Comparison of ENCODE assay signal across 12 cellular contexts in genomic region chr9:21294325-21294724, GRCh38. TPM values are rescaled to one million over a fixed set of nuclear protein-coding genes. Genes with fewer than 3 reads are reported as not detected.
DNase-seq lines count a peak whose midpoint lies in the region; ATAC-seq, FAIRE-seq and TF ChIP-seq lines count a peak whose summit lies in the region.
"Had no signal": no experiment of that assay in that cellular context is flagged by ENCODE, and none has a peak within 500 bp of the region (broad histone marks: within the 10 kb centered on the region; RNA-seq: fewer than 3 reads in every experiment).

No MANE protein-coding gene starts in this region.

- TF ChIP-seq EP300 in HepG2 (IDR thresholded peaks at IDR 0.05; ENCODE audit: low read depth in 2 of 2, low read length in 2 of 2): no peak
- TF ChIP-seq EP300 in HepG2 (CRISPR knock-in tag; IDR thresholded peaks at IDR 0.05; ENCODE audit: borderline replicate concordance): no peak

- DNase-seq in RCC 7860 (ENCODE audit: low spot score) (peak; percentile 36), HepG2 (ENCODE audit: low spot score) (peak; percentile 6), GM10248 (ENCODE audit: extremely low spot score) (no peak), heart left ventricle (no peak), NCI-H2029 treated with DMSO at 0.1 percent for 48 hours (lab: John Stamatoyannopoulos, UW) (no peak)
- DNase-seq: hypothalamus, SK-N-SH had no signal

- H3K4me3 ChIP-seq in HepG2 (replicated peaks in 1 of 3; ENCODE audit: insufficient read depth in 1 of 3, low read depth in 2 of 3, low read length in 3 of 3) (no peak overlapping the region), heart left ventricle (no peak overlapping the region)

- BruUV-seq in HepG2 (replicated peaks; lab: Mats Ljungman, UMichigan): no TSS peak

- FAIRE-seq in RCC 7860 (lab: Jason Lieb, UNC) (peak; percentile 38), HepG2 (lab: Jason Lieb, UNC) (no peak)

- H3K9ac ChIP-seq in HepG2 (ENCODE audit: insufficient read depth, low read depth, low read length): no peak overlapping the region
- H3K9ac ChIP-seq: SK-N-SH had no signal

- H3K4me1 ChIP-seq in HepG2 (ENCODE audit: insufficient read depth, low read length): no peaks in the 10 kb centered on the region
- H3K4me1 ChIP-seq in heart left ventricle: peaks cover 0 to 8% (median 0%) of the 10 kb centered on the region in 12 donors

- H3K27ac ChIP-seq in HepG2 (ENCODE audit: extremely low read length, insufficient read depth, low read length): no peak overlapping the region
- H3K27ac ChIP-seq in heart left ventricle: no peak overlapping the region

- CTCF ChIA-PET in HepG2 (lab: Yijun Ruan, JAX; ENCODE audit: low intra/inter-chr PET ratio, low total read pairs): no interaction called here
- CTCF ChIA-PET in GM10248 (lab: Yijun Ruan, JAX): interaction anchor here (0.8 to 1.3 kb wide), 3 partner anchors 13 to 32 kb away, joined by 3 read pairs; no protein-coding TSS in a partner anchor

- no peaks in the 10 kb centered on the region for H3K27me3 ChIP-seq in HepG2 (ENCODE audit: control insufficient read depth in 1 of 2, insufficient read depth in 2 of 2, low read length in 2 of 2)
- H3K27me3 ChIP-seq in heart left ventricle: peaks cover 0 to 8% (median 0%) of the 10 kb centered on the region in 9 donors

- no peak overlapping the region for H2AFZ ChIP-seq in HepG2 (ENCODE audit: low read length)

- in situ Hi-C loops in HepG2 (cut with HindIII; ENCODE audit: extremely low pct_ligation_motif_present, low pct_unique_long_range_greater_than_20kb): no loop called here

- POLR2A ChIA-PET in HepG2 (lab: Yijun Ruan, JAX) (no interaction called here), GM10248 (lab: Yijun Ruan, JAX) (no interaction called here)

- ATAC-seq in GM18867 (IDR thresholded peaks at IDR 0.05; ENCODE audit: unreplicated experiment) (peak; percentile 40), HG02798 (IDR thresholded peaks at IDR 0.05; ENCODE audit: poor library complexity, unreplicated experiment) (peak; percentile 65), HepG2 (no peak; the same call in 2 of the 3 replicates), heart left ventricle (no peak), GM19455 (IDR thresholded peaks at IDR 0.05; ENCODE audit: unreplicated experiment) (no peak)

- H3K36me3 ChIP-seq in HepG2 (replicated peaks in 1 of 2; ENCODE audit: control insufficient read depth in 1 of 2, insufficient read depth in 2 of 2, low read length in 2 of 2) (no peaks in the 10 kb centered on the region), heart left ventricle (no peaks in the 10 kb centered on the region)

- WGBS in HepG2 (ENCODE audit: low lambda C conversion rate): 0% methylated on average over 1 of the region's 1 CpG
- WGBS in heart left ventricle, 4 donors: 78 to 82% (median 81%) methylated on average over 1 of the region's 1 CpG

- TF ChIP-seq RAD21 in HepG2 (CRISPR knock-in tag; IDR thresholded peaks at IDR 0.05): no peak

- no peaks in the 10 kb centered on the region for H4K20me1 ChIP-seq in HepG2 (ENCODE audit: insufficient read depth, low read length)

- H3K79me2 ChIP-seq in HepG2 (ENCODE audit: insufficient read depth, low read length): no peaks in the 10 kb centered on the region

- TF ChIP-seq CTCF in HepG2 (CRISPR knock-in tag; IDR thresholded peaks at IDR 0.05): no peak
- TF ChIP-seq CTCF in GM10248 (IDR thresholded peaks at IDR 0.05; ENCODE audit: control extremely low read depth, extremely low read depth, low read depth, missing control alignments): no peak
- TF ChIP-seq CTCF in heart left ventricle (IDR thresholded peaks at IDR 0.05): no peak

- no peak overlapping the region for H3K4me2 ChIP-seq in HepG2 (ENCODE audit: low read depth, low read length)
- H3K4me2 ChIP-seq: SK-N-SH had no signal

- no peak for TF ChIP-seq POLR2A in HepG2 (IDR thresholded peaks at IDR 0.05; ENCODE audit: insufficient read depth in 1 of 2, low read depth in 2 of 2, low read length in 2 of 2)
- no peak for TF ChIP-seq POLR2A in heart left ventricle (IDR thresholded peaks at IDR 0.05)

- no peaks in the 10 kb centered on the region for H3K9me3 ChIP-seq in HepG2 (ENCODE audit: low read length)
- no peaks in the 10 kb centered on the region for H3K9me3 ChIP-seq in heart left ventricle
- H3K9me3 ChIP-seq: SK-N-SH had no signal

- intact Hi-C loops in HepG2 (cut with micrococcal nuclease; ENCODE audit: unreplicated experiment): no loop called here
- intact Hi-C loops in heart left ventricle (cut with DNase I): no loop called here

RNA-seq across cellular contexts. Expression of gene IFNA5, which starts 10.8 kb away (rescaled TPM):
- total RNA-seq in HepG2 (2016; rRNA removed; fragmentation: Illumina TruSeq; extraction: Trizol): not detected in 2 replicates
- total RNA-seq in HepG2 (2016; cell fraction: cytosol; rRNA removed; fragmentation: Illumina TruSeq; extraction: Trizol; ENCODE audit: low read depth): not detected in 2 replicates
- not detected in 2 replicates for total RNA-seq in HepG2 (2016; cell fraction: insoluble cytoplasmic fraction; rRNA removed; fragmentation: Illumina TruSeq; extraction: Trizol)
- total RNA-seq in HepG2 (2016; cell fraction: membrane; rRNA removed; fragmentation: Illumina TruSeq; extraction: Trizol): not detected in 2 replicates
- total RNA-seq in HepG2 (2016; cell fraction: nucleus; rRNA removed; fragmentation: Illumina TruSeq; extraction: Trizol): not detected in 2 replicates
- not detected in 2 replicates for polyA plus RNA-seq in HepG2 (2011; rRNA removed)
- not detected in 2 replicates for polyA plus RNA-seq in HepG2 (2011; cell fraction: cytosol; rRNA removed)
- not detected in 2 replicates for polyA plus RNA-seq in HepG2 (2011; cell fraction: nucleus; rRNA removed)
- not detected in 2 replicates for polyA plus RNA-seq in HepG2 (2012)
- not detected in 2 replicates for polyA plus RNA-seq in HepG2 (2016; cell fraction: cytosol; fragmentation: Illumina TruSeq; extraction: Trizol; ENCODE audit: low read depth)
- not detected in 2 replicates for polyA plus RNA-seq in HepG2 (2016; cell fraction: insoluble cytoplasmic fraction; fragmentation: Illumina TruSeq; extraction: Trizol; ENCODE audit: low read depth)
- not detected in 2 replicates for polyA plus RNA-seq in HepG2 (2016; cell fraction: membrane; fragmentation: Illumina TruSeq; extraction: Trizol; ENCODE audit: low read depth)
- not detected in 2 replicates for polyA plus RNA-seq in HepG2 (2016; cell fraction: nucleus; fragmentation: Illumina TruSeq; extraction: Trizol; ENCODE audit: insufficient read depth, low read depth)
- not detected in 2 replicates for polyA minus RNA-seq in HepG2 (2011; rRNA and poly(A)+ RNA removed; ENCODE audit: low replicate concordance)
- not detected in 2 replicates for polyA minus RNA-seq in HepG2 (2011; cell fraction: cytosol; rRNA and poly(A)+ RNA removed)
- 0.50 TPM in 1 of 2 replicates, not detected in the other for polyA minus RNA-seq in HepG2 (2011; cell fraction: nucleus; rRNA and poly(A)+ RNA removed)
- not detected for total RNA-seq in heart left ventricle
- polyA plus RNA-seq in heart left ventricle: not detected
- total RNA-seq: skeletal muscle tissue, ureter had no signal
- polyA plus RNA-seq: SK-N-SH had no signal

RNA-seq across cellular contexts. Expression of gene KLHL9, which starts 40.9 kb away (rescaled TPM):
- total RNA-seq in HepG2 (2016; rRNA removed; fragmentation: Illumina TruSeq; extraction: Trizol): 17.7 and 32.7 TPM in 2 replicates
- total RNA-seq in HepG2 (2016; cell fraction: cytosol; rRNA removed; fragmentation: Illumina TruSeq; extraction: Trizol; ENCODE audit: low read depth): 0.97 and 1.3 TPM in 2 replicates
- total RNA-seq in HepG2 (2016; cell fraction: insoluble cytoplasmic fraction; rRNA removed; fragmentation: Illumina TruSeq; extraction: Trizol): 18.9 and 31.5 TPM in 2 replicates
- total RNA-seq in HepG2 (2016; cell fraction: membrane; rRNA removed; fragmentation: Illumina TruSeq; extraction: Trizol): 6.7 TPM in 2 replicates
- total RNA-seq in HepG2 (2016; cell fraction: nucleus; rRNA removed; fragmentation: Illumina TruSeq; extraction: Trizol): 18.4 and 19.1 TPM in 2 replicates
- 8.1 and 8.7 TPM in 2 replicates for polyA plus RNA-seq in HepG2 (2011; rRNA removed)
- polyA plus RNA-seq in HepG2 (2011; cell fraction: cytosol; rRNA removed): 3.5 and 5.6 TPM in 2 replicates
- polyA plus RNA-seq in HepG2 (2011; cell fraction: nucleus; rRNA removed): 5.5 and 7.7 TPM in 2 replicates
- 9.0 and 9.5 TPM in 2 replicates for polyA plus RNA-seq in HepG2 (2012)
- 0.41 and 0.60 TPM in 2 replicates for polyA plus RNA-seq in HepG2 (2016; cell fraction: cytosol; fragmentation: Illumina TruSeq; extraction: Trizol; ENCODE audit: low read depth)
- polyA plus RNA-seq in HepG2 (2016; cell fraction: insoluble cytoplasmic fraction; fragmentation: Illumina TruSeq; extraction: Trizol; ENCODE audit: low read depth): 19.1 and 20.6 TPM in 2 replicates
- 2.8 and 3.2 TPM in 2 replicates for polyA plus RNA-seq in HepG2 (2016; cell fraction: membrane; fragmentation: Illumina TruSeq; extraction: Trizol; ENCODE audit: low read depth)
- polyA plus RNA-seq in HepG2 (2016; cell fraction: nucleus; fragmentation: Illumina TruSeq; extraction: Trizol; ENCODE audit: insufficient read depth, low read depth): 14.1 and 14.6 TPM in 2 replicates
- polyA minus RNA-seq in HepG2 (2011; rRNA and poly(A)+ RNA removed; ENCODE audit: low replicate concordance): 11.0 TPM in 2 replicates
- polyA minus RNA-seq in HepG2 (2011; cell fraction: cytosol; rRNA and poly(A)+ RNA removed): 11.7 and 13.1 TPM in 2 replicates
- 38.1 and 39.8 TPM in 2 replicates for polyA minus RNA-seq in HepG2 (2011; cell fraction: nucleus; rRNA and poly(A)+ RNA removed)
- 10 to 100 TPM; 10.7 to 15.1 (median 11.8) TPM for total RNA-seq in heart left ventricle
- 10 to 100 TPM in 1 of 2 donors, 1 to 10 TPM in 1; 4.4 to 12.6 TPM for polyA plus RNA-seq in heart left ventricle

RNA-seq across cellular contexts. Expression of gene IFNA14, which starts 54.5 kb away (rescaled TPM):
- total RNA-seq in HepG2 (2016; rRNA removed; fragmentation: Illumina TruSeq; extraction: Trizol): not detected in 2 replicates
- total RNA-seq in HepG2 (2016; cell fraction: cytosol; rRNA removed; fragmentation: Illumina TruSeq; extraction: Trizol; ENCODE audit: low read depth): not detected in 2 replicates
- total RNA-seq in HepG2 (2016; cell fraction: insoluble cytoplasmic fraction; rRNA removed; fragmentation: Illumina TruSeq; extraction: Trizol): not detected in 2 replicates
- not detected in 2 replicates for total RNA-seq in HepG2 (2016; cell fraction: membrane; rRNA removed; fragmentation: Illumina TruSeq; extraction: Trizol)
- not detected in 2 replicates for total RNA-seq in HepG2 (2016; cell fraction: nucleus; rRNA removed; fragmentation: Illumina TruSeq; extraction: Trizol)
- not detected in 2 replicates for polyA plus RNA-seq in HepG2 (2011; rRNA removed)
- not detected in 2 replicates for polyA plus RNA-seq in HepG2 (2011; cell fraction: cytosol; rRNA removed)
- not detected in 2 replicates for polyA plus RNA-seq in HepG2 (2011; cell fraction: nucleus; rRNA removed)
- polyA plus RNA-seq in HepG2 (2012): not detected in 2 replicates
- polyA plus RNA-seq in HepG2 (2016; cell fraction: cytosol; fragmentation: Illumina TruSeq; extraction: Trizol; ENCODE audit: low read depth): not detected in 2 replicates
- polyA plus RNA-seq in HepG2 (2016; cell fraction: insoluble cytoplasmic fraction; fragmentation: Illumina TruSeq; extraction: Trizol; ENCODE audit: low read depth): not detected in 2 replicates
- polyA plus RNA-seq in HepG2 (2016; cell fraction: membrane; fragmentation: Illumina TruSeq; extraction: Trizol; ENCODE audit: low read depth): not detected in 2 replicates
- not detected in 2 replicates for polyA plus RNA-seq in HepG2 (2016; cell fraction: nucleus; fragmentation: Illumina TruSeq; extraction: Trizol; ENCODE audit: insufficient read depth, low read depth)
- polyA minus RNA-seq in HepG2 (2011; rRNA and poly(A)+ RNA removed; ENCODE audit: low replicate concordance): not detected in 2 replicates
- not detected in 2 replicates for polyA minus RNA-seq in HepG2 (2011; cell fraction: cytosol; rRNA and poly(A)+ RNA removed)
- not detected in 2 replicates for polyA minus RNA-seq in HepG2 (2011; cell fraction: nucleus; rRNA and poly(A)+ RNA removed)
- not detected for total RNA-seq in heart left ventricle
- not detected for polyA plus RNA-seq in heart left ventricle
- total RNA-seq: skeletal muscle tissue, ureter had no signal
- polyA plus RNA-seq: SK-N-SH had no signal

RNA-seq across cellular contexts. Expression of gene IFNA6, which starts 56.4 kb away (rescaled TPM):
- total RNA-seq in HepG2 (2016; rRNA removed; fragmentation: Illumina TruSeq; extraction: Trizol): not detected in 2 replicates
- total RNA-seq in HepG2 (2016; cell fraction: cytosol; rRNA removed; fragmentation: Illumina TruSeq; extraction: Trizol; ENCODE audit: low read depth): not detected in 2 replicates
- not detected in 2 replicates for total RNA-seq in HepG2 (2016; cell fraction: insoluble cytoplasmic fraction; rRNA removed; fragmentation: Illumina TruSeq; extraction: Trizol)
- total RNA-seq in HepG2 (2016; cell fraction: membrane; rRNA removed; fragmentation: Illumina TruSeq; extraction: Trizol): not detected in 2 replicates
- total RNA-seq in HepG2 (2016; cell fraction: nucleus; rRNA removed; fragmentation: Illumina TruSeq; extraction: Trizol): not detected in 2 replicates
- not detected in 2 replicates for polyA plus RNA-seq in HepG2 (2011; rRNA removed)
- not detected in 2 replicates for polyA plus RNA-seq in HepG2 (2011; cell fraction: cytosol; rRNA removed)
- polyA plus RNA-seq in HepG2 (2011; cell fraction: nucleus; rRNA removed): not detected in 2 replicates
- polyA plus RNA-seq in HepG2 (2012): not detected in 2 replicates
- not detected in 2 replicates for polyA plus RNA-seq in HepG2 (2016; cell fraction: cytosol; fragmentation: Illumina TruSeq; extraction: Trizol; ENCODE audit: low read depth)
- not detected in 2 replicates for polyA plus RNA-seq in HepG2 (2016; cell fraction: insoluble cytoplasmic fraction; fragmentation: Illumina TruSeq; extraction: Trizol; ENCODE audit: low read depth)
- not detected in 2 replicates for polyA plus RNA-seq in HepG2 (2016; cell fraction: membrane; fragmentation: Illumina TruSeq; extraction: Trizol; ENCODE audit: low read depth)
- not detected in 2 replicates for polyA plus RNA-seq in HepG2 (2016; cell fraction: nucleus; fragmentation: Illumina TruSeq; extraction: Trizol; ENCODE audit: insufficient read depth, low read depth)
- not detected in 2 replicates for polyA minus RNA-seq in HepG2 (2011; rRNA and poly(A)+ RNA removed; ENCODE audit: low replicate concordance)
- not detected in 2 replicates for polyA minus RNA-seq in HepG2 (2011; cell fraction: cytosol; rRNA and poly(A)+ RNA removed)
- not detected in 2 replicates for polyA minus RNA-seq in HepG2 (2011; cell fraction: nucleus; rRNA and poly(A)+ RNA removed)
- not detected for total RNA-seq in heart left ventricle
- polyA plus RNA-seq in heart left ventricle: not detected
- total RNA-seq: skeletal muscle tissue, ureter had no signal
- polyA plus RNA-seq: SK-N-SH had no signal

Comparison
In these comparisons a context has a peak if more than half of its experiments do, and no peak if none do; other contexts are left out.
1. ATAC-seq: peak in GM18867 (single experiment) and HG02798 (single experiment); none in HepG2 (single experiment), heart left ventricle (0 of 4) and GM19455 (single experiment).
2. DNase-seq: peak in RCC 7860 (single experiment) and HepG2 (single experiment); none in GM10248 (single experiment), heart left ventricle (0 of 5) and NCI-H2029 treated with DMSO at 0.1 percent for 48 hours (single experiment).